In the genomic region with DNA sequence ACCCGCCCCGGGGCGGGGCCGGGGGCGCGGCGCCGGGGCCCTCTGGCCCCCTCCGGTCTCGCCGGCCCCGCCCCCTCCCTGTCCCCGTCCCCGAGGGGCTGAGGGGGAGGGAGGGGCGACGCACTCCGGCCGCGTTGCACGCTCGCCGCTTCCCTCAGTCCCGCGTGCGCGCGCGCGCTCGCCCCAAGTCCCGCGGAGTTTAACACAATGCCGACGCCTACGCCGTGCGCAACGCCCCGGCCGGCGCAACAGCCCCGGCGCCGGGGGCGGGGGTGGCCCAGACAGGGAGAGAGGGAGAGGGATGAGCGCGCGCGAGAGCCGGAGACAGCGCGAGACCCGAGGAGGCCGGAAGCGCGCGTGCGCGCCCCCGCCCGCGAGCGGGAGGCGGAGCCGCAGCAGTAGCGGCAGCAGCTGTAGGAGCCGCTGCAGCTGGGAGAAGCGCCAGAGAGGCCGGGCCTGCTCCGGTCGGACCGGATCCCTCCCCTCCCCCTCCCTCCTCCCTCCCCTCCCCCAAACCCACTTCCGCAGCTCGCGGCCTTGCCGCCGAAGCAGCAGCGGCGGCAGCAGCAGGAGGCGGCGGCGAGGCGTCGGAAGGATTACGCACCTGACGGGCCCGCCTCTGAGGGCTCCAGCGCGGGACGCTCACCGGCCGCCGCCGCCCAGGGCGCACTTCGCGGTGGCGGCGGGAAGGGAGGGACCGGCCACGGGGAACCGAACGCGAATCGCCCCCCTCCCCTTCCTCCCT, we compare ENCODE assay signal across 8 cellular contexts. TPM values are rescaled to one million over a fixed set of nuclear protein-coding genes. Genes with fewer than 3 reads are reported as not detected.
DNase-seq lines count a peak whose midpoint lies in the region; ATAC-seq, FAIRE-seq and TF ChIP-seq lines count a peak whose summit lies in the region.

No MANE protein-coding gene starts in this region.

- intact Hi-C loops in kidney (cut with DNase I): no loop called here

- DNase-seq in AG09319 (ENCODE audit: extremely low read depth, low read depth): peak; percentile 99
- DNase-seq in NCI-H446 (lab: John Stamatoyannopoulos, UW): peak; percentile 90 to 98
- peak; percentile 98 for DNase-seq in activated CD4-positive, CD25-positive, alpha-beta regulatory T cell treated with anti-CD3 and anti-CD28 coated beads, Interleukin-2, amount 50 U/mL, for 72 hours
- DNase-seq in cerebellar nuclear complex (lab: John Stamatoyannopoulos, UW): peak; percentile 49 to 80
- DNase-seq in kidney: peak; percentile 100
- peak; percentile 97 to 98 for DNase-seq in stimulated activated CD4-positive, alpha-beta T cell treated with anti-CD3 and anti-CD28 coated beads, Interleukin-15, amount 100 ng/mL, for 1 hour (ENCODE audit: low read depth in 1 of 2, low spot score in 1 of 2)

- no peak for FAIRE-seq in kidney (lab: Jason Lieb, UNC)

- peak; percentile 77 for ATAC-seq in GM19043 (IDR thresholded peaks at IDR 0.05; ENCODE audit: low read depth, unreplicated experiment)
- ATAC-seq in HG03354 (IDR thresholded peaks at IDR 0.05; ENCODE audit: poor library complexity, severe bottlenecking, unreplicated experiment): peak; percentile 81

- H3K4me3 ChIP-seq in kidney (ENCODE audit: low read length in 2 of 2): peak overlapping the region in 1 of 2 donors; percentile 65

- H3K4me1 ChIP-seq in kidney (ENCODE audit: control insufficient read depth in 1 of 2, insufficient read depth in 1 of 2, low read depth in 1 of 2, low read length in 2 of 2): peaks cover 17 to 28% of the 10 kb centered on the region in 2 donors

- H3K36me3 ChIP-seq in kidney (ENCODE audit: control insufficient read depth in 1 of 2, insufficient read depth in 2 of 2, low read length in 2 of 2): peaks cover 0 to 3% of the 10 kb centered on the region in 2 donors

- H3K9ac ChIP-seq in kidney (ENCODE audit: low read length in 2 of 2): peak overlapping the region in 1 of 2 donors; percentile 51

- H3K27ac ChIP-seq in kidney (ENCODE audit: low read depth in 2 of 2, low read length in 2 of 2): peak overlapping the region; percentile 98 to 99

- TF ChIP-seq CTCF in AG09319 (IDR thresholded peaks at IDR 0.05; ENCODE audit: low read depth, low read length): no peak
- TF ChIP-seq CTCF in kidney (IDR thresholded peaks at IDR 0.05; ENCODE audit: borderline replicate concordance, extremely low read depth, insufficient read depth): no peak

- no peaks in the 10 kb centered on the region for H3K9me3 ChIP-seq in kidney (ENCODE audit: control insufficient read depth in 1 of 2, low read length in 2 of 2)

RNA-seq across cellular contexts. Expression of a gene that starts 0.9 kb away (rescaled TPM):
- 11.2 TPM for total RNA-seq in kidney
- polyA plus RNA-seq in kidney (ENCODE audit: insufficient read depth, low read depth, low replicate concordance): 6.0 TPM
